Comparison of ENCODE assay signal across 1 cellular context in genomic region chr20:17315491-17316231, GRCh38.
TF ChIP-seq lines count a peak whose summit lies in the region.

No MANE protein-coding gene starts in this region.

TF ChIP-seq in HepG2, 621 proteins besides CTCF, POLR2A, EP300 and RAD21 (continued from another document and continues in another):
- no peak for TF ChIP-seq MAZ (IDR thresholded peaks at IDR 0.05; ENCODE audit: borderline replicate concordance, low read depth, low read length)
- TF ChIP-seq MAZ (CRISPR knock-in tag; IDR thresholded peaks at IDR 0.05; ENCODE audit: low read depth), result no peak
- no peak for TF ChIP-seq HBP1 (CRISPR knock-in tag; IDR thresholded peaks at IDR 0.05; ENCODE audit: low read depth)
- TF ChIP-seq ZNF558 (CRISPR knock-in tag; IDR thresholded peaks at IDR 0.05; ENCODE audit: borderline replicate concordance), result no peak
- TF ChIP-seq DRAP1 (CRISPR knock-in tag; IDR thresholded peaks at IDR 0.05), result no peak
- no peak for TF ChIP-seq ZNF235 (CRISPR knock-in tag; IDR thresholded peaks at IDR 0.05; ENCODE audit: borderline replicate concordance)
- TF ChIP-seq ATF1 (CRISPR knock-in tag; IDR thresholded peaks at IDR 0.05), result no peak
- no peak for TF ChIP-seq ZNF781 (CRISPR knock-in tag; IDR thresholded peaks at IDR 0.05; ENCODE audit: borderline replicate concordance, not compliant biosample characterization)
- TF ChIP-seq GTF2F1 (IDR thresholded peaks at IDR 0.05; ENCODE audit: low read length), result no peak
- 0 out of 2 replicates have a peak, but pooled peaks have one; percentile 46 for TF ChIP-seq ZNF891 (CRISPR knock-in tag; IDR thresholded peaks at IDR 0.05)
- TF ChIP-seq SPEN (CRISPR knock-in tag; IDR thresholded peaks at IDR 0.05; ENCODE audit: low read depth), result peak; percentile 41; the same call in 1 of the 2 replicates
- TF ChIP-seq, protein P1, sequence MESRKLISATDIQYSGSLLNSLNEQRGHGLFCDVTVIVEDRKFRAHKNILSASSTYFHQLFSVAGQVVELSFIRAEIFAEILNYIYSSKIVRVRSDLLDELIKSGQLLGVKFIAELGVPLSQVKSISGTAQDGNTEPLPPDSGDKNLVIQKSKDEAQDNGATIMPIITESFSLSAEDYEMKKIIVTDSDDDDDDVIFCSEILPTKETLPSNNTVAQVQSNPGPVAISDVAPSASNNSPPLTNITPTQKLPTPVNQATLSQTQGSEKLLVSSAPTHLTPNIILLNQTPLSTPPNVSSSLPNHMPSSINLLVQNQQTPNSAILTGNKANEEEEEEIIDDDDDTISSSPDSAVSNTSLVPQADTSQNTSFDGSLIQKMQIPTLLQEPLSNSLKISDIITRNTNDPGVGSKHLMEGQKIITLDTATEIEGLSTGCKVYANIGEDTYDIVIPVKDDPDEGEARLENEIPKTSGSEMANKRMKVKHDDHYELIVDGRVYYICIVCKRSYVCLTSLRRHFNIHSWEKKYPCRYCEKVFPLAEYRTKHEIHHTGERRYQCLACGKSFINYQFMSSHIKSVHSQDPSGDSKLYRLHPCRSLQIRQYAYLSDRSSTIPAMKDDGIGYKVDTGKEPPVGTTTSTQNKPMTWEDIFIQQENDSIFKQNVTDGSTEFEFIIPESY (CRISPR knock-in tag; IDR thresholded peaks at IDR 0.05), result no peak
- TF ChIP-seq NFKBIZ (CRISPR knock-in tag; IDR thresholded peaks at IDR 0.05), result no peak
- TF ChIP-seq, protein P2, sequence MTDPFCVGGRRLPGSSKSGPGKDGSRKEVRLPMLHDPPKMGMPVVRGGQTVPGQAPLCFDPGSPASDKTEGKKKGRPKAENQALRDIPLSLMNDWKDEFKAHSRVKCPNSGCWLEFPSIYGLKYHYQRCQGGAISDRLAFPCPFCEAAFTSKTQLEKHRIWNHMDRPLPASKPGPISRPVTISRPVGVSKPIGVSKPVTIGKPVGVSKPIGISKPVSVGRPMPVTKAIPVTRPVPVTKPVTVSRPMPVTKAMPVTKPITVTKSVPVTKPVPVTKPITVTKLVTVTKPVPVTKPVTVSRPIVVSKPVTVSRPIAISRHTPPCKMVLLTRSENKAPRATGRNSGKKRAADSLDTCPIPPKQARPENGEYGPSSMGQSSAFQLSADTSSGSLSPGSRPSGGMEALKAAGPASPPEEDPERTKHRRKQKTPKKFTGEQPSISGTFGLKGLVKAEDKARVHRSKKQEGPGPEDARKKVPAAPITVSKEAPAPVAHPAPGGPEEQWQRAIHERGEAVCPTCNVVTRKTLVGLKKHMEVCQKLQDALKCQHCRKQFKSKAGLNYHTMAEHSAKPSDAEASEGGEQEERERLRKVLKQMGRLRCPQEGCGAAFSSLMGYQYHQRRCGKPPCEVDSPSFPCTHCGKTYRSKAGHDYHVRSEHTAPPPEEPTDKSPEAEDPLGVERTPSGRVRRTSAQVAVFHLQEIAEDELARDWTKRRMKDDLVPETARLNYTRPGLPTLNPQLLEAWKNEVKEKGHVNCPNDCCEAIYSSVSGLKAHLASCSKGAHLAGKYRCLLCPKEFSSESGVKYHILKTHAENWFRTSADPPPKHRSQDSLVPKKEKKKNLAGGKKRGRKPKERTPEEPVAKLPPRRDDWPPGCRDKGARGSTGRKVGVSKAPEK (CRISPR knock-in tag; IDR thresholded peaks at IDR 0.05; ENCODE audit: borderline replicate concordance), result no peak
- TF ChIP-seq NR3C1 (CRISPR knock-in tag; IDR thresholded peaks at IDR 0.05), result no peak
- TF ChIP-seq FOXA1 (IDR thresholded peaks at IDR 0.05), result no peak
- 0 out of 2 replicates have a peak, but pooled peaks have one; percentile 34 for TF ChIP-seq FOXA1 (CRISPR knock-in tag; IDR thresholded peaks at IDR 0.05)
- TF ChIP-seq, protein P3, sequence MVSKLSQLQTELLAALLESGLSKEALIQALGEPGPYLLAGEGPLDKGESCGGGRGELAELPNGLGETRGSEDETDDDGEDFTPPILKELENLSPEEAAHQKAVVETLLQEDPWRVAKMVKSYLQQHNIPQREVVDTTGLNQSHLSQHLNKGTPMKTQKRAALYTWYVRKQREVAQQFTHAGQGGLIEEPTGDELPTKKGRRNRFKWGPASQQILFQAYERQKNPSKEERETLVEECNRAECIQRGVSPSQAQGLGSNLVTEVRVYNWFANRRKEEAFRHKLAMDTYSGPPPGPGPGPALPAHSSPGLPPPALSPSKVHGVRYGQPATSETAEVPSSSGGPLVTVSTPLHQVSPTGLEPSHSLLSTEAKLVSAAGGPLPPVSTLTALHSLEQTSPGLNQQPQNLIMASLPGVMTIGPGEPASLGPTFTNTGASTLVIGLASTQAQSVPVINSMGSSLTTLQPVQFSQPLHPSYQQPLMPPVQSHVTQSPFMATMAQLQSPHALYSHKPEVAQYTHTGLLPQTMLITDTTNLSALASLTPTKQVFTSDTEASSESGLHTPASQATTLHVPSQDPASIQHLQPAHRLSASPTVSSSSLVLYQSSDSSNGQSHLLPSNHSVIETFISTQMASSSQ (IDR thresholded peaks at IDR 0.05; ENCODE audit: low read depth), result peak; percentile 78
- TF ChIP-seq, protein P3 (CRISPR knock-in tag; IDR thresholded peaks at IDR 0.05; ENCODE audit: borderline replicate concordance), result peak; percentile 71
- no peak for TF ChIP-seq THAP11 (CRISPR knock-in tag; IDR thresholded peaks at IDR 0.05)
- TF ChIP-seq POGK (CRISPR knock-in tag; conservative IDR thresholded peaks at IDR 0.05), result no peak
- TF ChIP-seq IRX3 (CRISPR knock-in tag; IDR thresholded peaks at IDR 0.05; ENCODE audit: borderline replicate concordance, low read depth), result no peak
- TF ChIP-seq KDM2A (CRISPR knock-in tag; IDR thresholded peaks at IDR 0.05; ENCODE audit: borderline replicate concordance, low read depth), result 0 out of 2 replicates have a peak, but pooled peaks have one; percentile 18
- peak; percentile 21; the same call in 1 of the 2 replicates for TF ChIP-seq HES4 (CRISPR knock-in tag; IDR thresholded peaks at IDR 0.05; ENCODE audit: borderline replicate concordance)
- no peak for TF ChIP-seq MAF1 (CRISPR knock-in tag; IDR thresholded peaks at IDR 0.05; ENCODE audit: borderline replicate concordance)
- TF ChIP-seq, protein P4, sequence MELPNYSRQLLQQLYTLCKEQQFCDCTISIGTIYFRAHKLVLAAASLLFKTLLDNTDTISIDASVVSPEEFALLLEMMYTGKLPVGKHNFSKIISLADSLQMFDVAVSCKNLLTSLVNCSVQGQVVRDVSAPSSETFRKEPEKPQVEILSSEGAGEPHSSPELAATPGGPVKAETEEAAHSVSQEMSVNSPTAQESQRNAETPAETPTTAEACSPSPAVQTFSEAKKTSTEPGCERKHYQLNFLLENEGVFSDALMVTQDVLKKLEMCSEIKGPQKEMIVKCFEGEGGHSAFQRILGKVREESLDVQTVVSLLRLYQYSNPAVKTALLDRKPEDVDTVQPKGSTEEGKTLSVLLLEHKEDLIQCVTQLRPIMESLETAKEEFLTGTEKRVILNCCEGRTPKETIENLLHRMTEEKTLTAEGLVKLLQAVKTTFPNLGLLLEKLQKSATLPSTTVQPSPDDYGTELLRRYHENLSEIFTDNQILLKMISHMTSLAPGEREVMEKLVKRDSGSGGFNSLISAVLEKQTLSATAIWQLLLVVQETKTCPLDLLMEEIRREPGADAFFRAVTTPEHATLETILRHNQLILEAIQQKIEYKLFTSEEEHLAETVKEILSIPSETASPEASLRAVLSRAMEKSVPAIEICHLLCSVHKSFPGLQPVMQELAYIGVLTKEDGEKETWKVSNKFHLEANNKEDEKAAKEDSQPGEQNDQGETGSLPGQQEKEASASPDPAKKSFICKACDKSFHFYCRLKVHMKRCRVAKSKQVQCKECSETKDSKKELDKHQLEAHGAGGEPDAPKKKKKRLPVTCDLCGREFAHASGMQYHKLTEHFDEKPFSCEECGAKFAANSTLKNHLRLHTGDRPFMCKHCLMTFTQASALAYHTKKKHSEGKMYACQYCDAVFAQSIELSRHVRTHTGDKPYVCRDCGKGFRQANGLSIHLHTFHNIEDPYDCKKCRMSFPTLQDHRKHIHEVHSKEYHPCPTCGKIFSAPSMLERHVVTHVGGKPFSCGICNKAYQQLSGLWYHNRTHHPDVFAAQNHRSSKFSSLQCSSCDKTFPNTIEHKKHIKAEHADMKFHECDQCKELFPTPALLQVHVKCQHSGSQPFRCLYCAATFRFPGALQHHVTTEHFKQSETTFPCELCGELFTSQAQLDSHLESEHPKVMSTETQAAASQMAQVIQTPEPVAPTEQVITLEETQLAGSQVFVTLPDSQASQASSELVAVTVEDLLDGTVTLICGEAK (IDR thresholded peaks at IDR 0.05), result no peak
- TF ChIP-seq, protein P4 (CRISPR knock-in tag; IDR thresholded peaks at IDR 0.05), result peak; percentile 17; the same call in 1 of the 2 replicates
- peak; percentile 38; the same call in 1 of the 2 replicates for TF ChIP-seq PITX1 (CRISPR knock-in tag; IDR thresholded peaks at IDR 0.05)
- TF ChIP-seq HNF1B (CRISPR knock-in tag; IDR thresholded peaks at IDR 0.05), result peak; percentile 89
- 0 out of 2 replicates have a peak, but pooled peaks have one; percentile 41 for TF ChIP-seq ZNF547 (CRISPR knock-in tag; IDR thresholded peaks at IDR 0.05)
- TF ChIP-seq REPIN1 (CRISPR knock-in tag; IDR thresholded peaks at IDR 0.05; ENCODE audit: borderline replicate concordance, low read depth), result no peak
- TF ChIP-seq SOX6 (IDR thresholded peaks at IDR 0.05), result no peak
- TF ChIP-seq SOX6 (CRISPR knock-in tag; IDR thresholded peaks at IDR 0.05), result peak; percentile 32; the same call in 1 of the 2 replicates
